In the genomic region with DNA sequence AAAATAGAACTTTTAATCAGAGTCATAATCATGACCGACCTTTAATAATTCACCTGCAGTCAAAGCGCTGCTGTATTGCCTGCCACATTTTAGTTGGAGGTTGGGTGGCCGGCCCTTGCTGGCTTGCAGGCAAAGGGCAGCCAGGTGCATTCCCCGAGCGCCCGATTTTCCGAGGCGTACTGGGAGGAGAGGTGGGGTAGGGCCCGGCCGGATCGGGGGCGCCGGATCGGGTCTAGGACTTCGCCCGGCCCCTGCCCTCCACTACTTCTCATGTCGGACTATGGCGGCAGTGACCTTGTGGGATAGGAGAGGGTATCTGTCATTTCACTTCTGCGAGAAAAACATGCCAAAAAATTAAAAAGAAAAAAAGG, we compare ENCODE assay signal across 9 cellular contexts. TPM values are rescaled to one million over a fixed set of nuclear protein-coding genes. Genes with fewer than 3 reads are reported as not detected.
DNase-seq lines count a peak whose midpoint lies in the region; ATAC-seq and TF ChIP-seq lines count a peak whose summit lies in the region.
"Had no signal": no experiment of that assay in that cellular context is flagged by ENCODE, and none has a peak within 500 bp of the region (broad histone marks: within the 10 kb centered on the region; RNA-seq: fewer than 3 reads in every experiment).

No MANE protein-coding gene starts in this region.

- no peak for TF ChIP-seq CTCF in endothelial cell (IDR thresholded peaks at IDR 0.05; ENCODE audit: unreplicated experiment)
- TF ChIP-seq CTCF in nephron progenitor cell (IDR thresholded peaks at IDR 0.05): no peak

- peak overlapping the region; percentile 58 for H3K27ac Mint-ChIP-seq in activated CD4-positive, alpha-beta T cell treated with anti-CD3 and anti-CD28 coated beads, Interleukin-2, amount 10 ng/mL, durations not matched to agents 24 days and 14 days
- no peak overlapping the region for H3K27ac Mint-ChIP-seq in endothelial cell (ENCODE audit: unreplicated experiment)
- no peak overlapping the region for H3K27ac Mint-ChIP-seq in nephron progenitor cell

- ATAC-seq in GM19438 (IDR thresholded peaks at IDR 0.05; ENCODE audit: low read depth, unreplicated experiment) (peak; percentile 45), HG03439 (IDR thresholded peaks at IDR 0.05; ENCODE audit: unreplicated experiment) (peak; percentile 44)

- no peaks in the 10 kb centered on the region for H3K36me3 Mint-ChIP-seq in activated CD4-positive, alpha-beta T cell treated with anti-CD3 and anti-CD28 coated beads, Interleukin-2, amount 10 ng/mL, durations not matched to agents 24 days and 14 days (ENCODE audit: low read depth)
- H3K36me3 Mint-ChIP-seq in endothelial cell (ENCODE audit: low read depth, unreplicated experiment): no peaks in the 10 kb centered on the region
- H3K36me3 Mint-ChIP-seq in nephron progenitor cell (ENCODE audit: low read depth): peaks cover 4% of the 10 kb centered on the region

- peaks cover 2% of the 10 kb centered on the region for H3K4me1 Mint-ChIP-seq in activated CD4-positive, alpha-beta T cell treated with anti-CD3 and anti-CD28 coated beads, Interleukin-2, amount 10 ng/mL, durations not matched to agents 24 days and 14 days
- H3K4me1 Mint-ChIP-seq in endothelial cell (ENCODE audit: unreplicated experiment): peaks cover 4% of the 10 kb centered on the region
- peaks cover 4% of the 10 kb centered on the region for H3K4me1 Mint-ChIP-seq in nephron progenitor cell

- DNase-seq in Ammon's horn (ENCODE audit: low spot score) (peak; percentile 18), endothelial cell (ENCODE audit: low spot score) (no peak), nephron progenitor cell (peak; percentile 32), NOMO-1 treated with DMSO at 0.1 percent for 48 hours (lab: John Stamatoyannopoulos, UW; ENCODE audit: unreplicated experiment) (no peak), kidney tubule cell (ENCODE audit: low spot score) (no peak)
- no peak for DNase-seq in activated CD4-positive, alpha-beta T cell treated with anti-CD3 and anti-CD28 coated beads, Interleukin-2, amount 10 ng/mL, durations not matched to agents 24 days and 14 days

- H3K4me3 Mint-ChIP-seq in activated CD4-positive, alpha-beta T cell treated with anti-CD3 and anti-CD28 coated beads, Interleukin-2, amount 10 ng/mL, durations not matched to agents 24 days and 14 days: peak overlapping the region; percentile 79
- H3K4me3 Mint-ChIP-seq in endothelial cell (ENCODE audit: unreplicated experiment): peak overlapping the region; percentile 25
- peak overlapping the region; percentile 80 for H3K4me3 Mint-ChIP-seq in nephron progenitor cell

- H3K27me3 Mint-ChIP-seq in activated CD4-positive, alpha-beta T cell treated with anti-CD3 and anti-CD28 coated beads, Interleukin-2, amount 10 ng/mL, durations not matched to agents 24 days and 14 days: no peaks in the 10 kb centered on the region
- H3K27me3 Mint-ChIP-seq in endothelial cell (ENCODE audit: unreplicated experiment): peaks cover 7% of the 10 kb centered on the region
- peaks cover 9% of the 10 kb centered on the region for H3K27me3 Mint-ChIP-seq in nephron progenitor cell (ENCODE audit: low read depth, poor library complexity)

- intact Hi-C loops in activated CD4-positive, alpha-beta T cell treated with anti-CD3 and anti-CD28 coated beads, Interleukin-2, amount 10 ng/mL, durations not matched to agents 24 days and 14 days (cut with micrococcal nuclease): loop anchor here (1.0 to 10.0 kb wide), 3 partner anchors 250 to 660 kb away; a partner anchor contains a TSS

- H3K9me3 Mint-ChIP-seq in activated CD4-positive, alpha-beta T cell treated with anti-CD3 and anti-CD28 coated beads, Interleukin-2, amount 10 ng/mL, durations not matched to agents 24 days and 14 days: no peaks in the 10 kb centered on the region
- no peaks in the 10 kb centered on the region for H3K9me3 Mint-ChIP-seq in endothelial cell (ENCODE audit: unreplicated experiment)
- H3K9me3 Mint-ChIP-seq in nephron progenitor cell: peaks cover 68% of the 10 kb centered on the region

RNA-seq across cellular contexts. Expression of a gene that starts 2.5 kb away (rescaled TPM):
- not detected in 2 replicates for total RNA-seq in activated CD4-positive, alpha-beta T cell treated with anti-CD3 and anti-CD28 coated beads, Interleukin-2, amount 10 ng/mL, durations not matched to agents 24 days and 14 days
- not detected for total RNA-seq in endothelial cell (ENCODE audit: unreplicated experiment)
- total RNA-seq: myocyte had no signal

RNA-seq across cellular contexts. Expression of a gene that starts 33.0 kb away (rescaled TPM):
- not detected in 2 replicates for total RNA-seq in activated CD4-positive, alpha-beta T cell treated with anti-CD3 and anti-CD28 coated beads, Interleukin-2, amount 10 ng/mL, durations not matched to agents 24 days and 14 days
- not detected for total RNA-seq in endothelial cell (ENCODE audit: unreplicated experiment)

Comparison
In these comparisons a context has a peak if more than half of its experiments do, and no peak if none do; other contexts are left out.
1. DNase-seq: peak in Ammon's horn (single experiment) and nephron progenitor cell (single experiment); none in activated CD4-positive, alpha-beta T cell treated with anti-CD3 and anti-CD28 coated beads, Interleukin-2, amount 10 ng/mL, durations not matched to agents 24 days and 14 days (single experiment), endothelial cell (single experiment), NOMO-1 treated with DMSO at 0.1 percent for 48 hours (single experiment) and kidney tubule cell (single experiment).
2. H3K4me3 Mint-ChIP-seq: peak in every context shown above with its lines; median percentile 80 in nephron progenitor cell; 79 in activated CD4-positive, alpha-beta T cell treated with anti-CD3 and anti-CD28 coated beads, Interleukin-2, amount 10 ng/mL, durations not matched to agents 24 days and 14 days; 25 in endothelial cell.